13 cellular contexts compared by ENCODE assay signal in genomic region chr6:155181498-155181897, GRCh38.
A peak's percentile ranks its signal among the peaks of the same experiment; 100 is the strongest.
DNase-seq lines count a peak whose midpoint lies in the region; ATAC-seq, FAIRE-seq and TF ChIP-seq lines count a peak whose summit lies in the region.
"Had no signal": no experiment of that assay in that cellular context is flagged by ENCODE, and none has a peak within 500 bp of the region (broad histone marks: within the 10 kb centered on the region; RNA-seq: fewer than 3 reads in every experiment).

No MANE protein-coding gene starts in this region.

- peaks cover 9% of the 10 kb centered on the region for H3K36me3 ChIP-seq in iPS-18a (ENCODE audit: control insufficient read depth, low read depth, low read length)
- H3K36me3 ChIP-seq in suprapubic skin, result no peaks in the 10 kb centered on the region
- no peaks in the 10 kb centered on the region for H3K36me3 ChIP-seq in uterus

- TF ChIP-seq EP300 in suprapubic skin (IDR thresholded peaks at IDR 0.05), result no peak

- H3K27me3 ChIP-seq in iPS-18a (ENCODE audit: control insufficient read depth, insufficient read depth, low read length), result no peaks in the 10 kb centered on the region
- no peaks in the 10 kb centered on the region for H3K27me3 ChIP-seq in suprapubic skin
- no peaks in the 10 kb centered on the region for H3K27me3 ChIP-seq in uterus

- H3K4me1 ChIP-seq in iPS-18a (ENCODE audit: control insufficient read depth, low read depth, low read length) (peaks cover 11% of the 10 kb centered on the region), suprapubic skin (peaks cover 10% of the 10 kb centered on the region), uterus (no peaks in the 10 kb centered on the region)

- no peak overlapping the region for H3K4me3 ChIP-seq in iPS-18a (ENCODE audit: low read length)
- no peak overlapping the region for H3K4me3 ChIP-seq in suprapubic skin
- H3K4me3 ChIP-seq in uterus, result no peak overlapping the region
- H3K4me3 ChIP-seq: GM23338 had no signal

- no peak for FAIRE-seq in D721Med (lab: Jason Lieb, UNC)

- H3K9me3 ChIP-seq in iPS-18a (ENCODE audit: control insufficient read depth, low read depth, low read length) (no peaks in the 10 kb centered on the region), suprapubic skin (no peaks in the 10 kb centered on the region), uterus (no peaks in the 10 kb centered on the region)

- intact Hi-C loops in uterus (cut with DNase I; ENCODE audit: low total_unique reads), result no loop called here

- WGBS in suprapubic skin, result 85% methylated on average over 3 of the region's 3 CpGs

- H3K27ac ChIP-seq in iPS-18a (ENCODE audit: low read length), result no peak overlapping the region
- no peak overlapping the region for H3K27ac ChIP-seq in suprapubic skin
- H3K27ac ChIP-seq in uterus, result no peak overlapping the region
- H3K27ac ChIP-seq: VCaP had no signal

- peak overlapping the region; percentile 4 for H3K9ac ChIP-seq in iPS-18a (ENCODE audit: low read length)

- TF ChIP-seq CTCF in suprapubic skin (IDR thresholded peaks at IDR 0.05), result no peak
- no peak for TF ChIP-seq CTCF in uterus (IDR thresholded peaks at IDR 0.05)
- TF ChIP-seq CTCF in D721Med (IDR thresholded peaks at IDR 0.05; ENCODE audit: insufficient read depth, missing control alignments), result no peak

- TF ChIP-seq POLR2A in suprapubic skin (IDR thresholded peaks at IDR 0.05) (no peak), uterus (IDR thresholded peaks at IDR 0.05) (no peak)

- ATAC-seq in GM18861 (IDR thresholded peaks at IDR 0.05; ENCODE audit: unreplicated experiment) (peak; percentile 66), GM21528 (IDR thresholded peaks at IDR 0.05; ENCODE audit: low FRiP score, unreplicated experiment) (peak; percentile 47), HG03159 (IDR thresholded peaks at IDR 0.05; ENCODE audit: unreplicated experiment) (peak; percentile 73)
- ATAC-seq: GM23338, PC-3 had no signal

- DNase-seq in suprapubic skin (ENCODE audit: low spot score in 2 of 2), result no peak
- DNase-seq in uterus, result no peak
- no peak for DNase-seq in D721Med (ENCODE audit: insufficient read length, low spot score)
- DNase-seq in activated CD4-positive, alpha-beta T cell treated with anti-CD3 and anti-CD28 coated beads, Interleukin-2, amount 50 U/mL, for 4 hours, result no peak
- DNase-seq: Calu3, NCI-H1105, PC-3 had no signal
